8 cellular contexts compared by ENCODE assay signal in the genomic region with DNA sequence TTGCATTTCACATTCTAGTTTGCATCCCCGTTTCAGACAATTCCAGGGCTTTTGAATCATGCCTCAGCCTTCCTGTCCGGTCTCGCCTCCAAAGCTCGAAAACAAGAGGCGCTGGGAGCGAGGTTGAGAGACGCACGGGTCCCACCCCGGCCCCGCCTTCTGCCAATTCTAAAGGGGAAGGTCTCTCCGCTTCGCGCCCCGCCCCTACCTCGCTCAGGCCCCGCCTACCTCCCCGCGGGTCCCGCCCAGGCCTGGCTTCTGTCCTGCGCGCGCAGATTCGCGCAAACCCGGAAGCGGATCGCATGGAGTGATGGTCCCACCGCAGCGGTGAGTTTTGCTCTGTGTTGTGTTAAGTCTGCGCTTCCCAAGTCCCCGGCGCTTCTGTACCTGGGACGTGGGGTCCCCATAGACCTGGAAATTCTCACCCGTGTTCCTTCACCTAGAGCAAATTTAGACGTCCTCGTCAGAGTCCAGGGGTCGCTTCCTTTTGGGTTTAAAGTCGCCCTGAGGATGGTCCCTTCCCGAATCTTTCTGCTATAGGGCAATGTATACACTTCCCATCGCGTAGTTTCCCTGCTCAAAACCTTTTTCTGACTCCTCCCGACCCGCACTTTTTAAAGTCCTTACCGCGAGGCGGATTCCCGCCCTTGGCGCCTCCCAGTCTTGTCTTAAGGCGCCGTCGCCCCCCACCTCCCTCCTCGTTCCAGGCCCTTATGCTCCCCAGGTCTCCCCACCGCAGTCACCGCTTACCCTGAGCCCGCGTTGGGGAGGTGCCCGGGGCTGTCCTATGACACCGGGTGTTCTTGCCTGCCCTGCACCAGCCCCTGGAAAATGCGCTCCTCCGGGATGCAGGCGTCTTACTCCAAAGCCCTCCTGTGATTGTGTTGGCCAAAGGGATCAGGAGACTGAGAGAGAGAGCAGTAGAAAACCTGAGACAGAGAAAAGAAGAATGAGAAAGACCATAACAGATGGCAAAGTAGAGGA. TPM values are rescaled to one million over a fixed set of nuclear protein-coding genes. Genes with fewer than 3 reads are reported as not detected.
DNase-seq lines count a peak whose midpoint lies in the region; ATAC-seq and TF ChIP-seq lines count a peak whose summit lies in the region.

A gene (plus strand): TSS at position 284 of the 984 bp plus-strand sequence. CDS start 7,559 bp downstream, outside the sequence.

- H3K27me3 ChIP-seq in BLaER1 treated with 17β-estradiol and CSF1 and Interleukin-3, amounts not matched to agents 10 nM and 100 nM: no peaks in the 10 kb centered on the region
- H3K27me3 ChIP-seq in dorsolateral prefrontal cortex: peaks cover 0 to 7% (median 0%) of the 10 kb centered on the region in 45 donors

- peak within 1 kb of the TSS; percentile 71 to 92 (median 82) for H3K4me3 ChIP-seq in BLaER1 treated with 17β-estradiol and CSF1 and Interleukin-3, amounts not matched to agents 10 nM and 100 nM
- H3K4me3 ChIP-seq in dorsolateral prefrontal cortex (peak within 1 kb of the TSS; percentile 51 to 91 (median 76)), lower leg skin (ENCODE audit: low read depth, poor library complexity, severe bottlenecking) (peak within 1 kb of the TSS; percentile 68)

- 0 to 1% methylated on average over 55 to 61 of the region's 61 CpGs for WGBS in lower leg skin, 2 donors

- intact Hi-C loops in dorsolateral prefrontal cortex (cut with DNase I) (loop anchor here (5.0 to 10.0 kb wide), 2 partner anchors 81 to 139 kb away; a partner anchor contains a TSS), lower leg skin (cut with DNase I; ENCODE audit: low total_unique reads) (no loop called here)

- TF ChIP-seq CTCF in dorsolateral prefrontal cortex (IDR thresholded peaks at IDR 0.05 in 54 of 56, conservative IDR thresholded peaks at IDR 0.05 in 2 of 56; ENCODE audit: low read depth in 1 of 56, partially characterized antibody in 56 of 56) (peak in 8 of 56 donors; percentile 10 to 33 (median 17)), lower leg skin (IDR thresholded peaks at IDR 0.05) (no peak)

- peaks cover 51 to 81% (median 76%) of the 10 kb centered on the region in 11 experiments for H3K9me3 ChIP-seq in BLaER1 treated with 17β-estradiol and CSF1 and Interleukin-3, amounts not matched to agents 10 nM and 100 nM (replicated peaks in 1 of 11)

- peak; percentile 56 for DNase-seq in GM19240 (ENCODE audit: insufficient read length, low spot score)
- DNase-seq in NCI-H526 (lab: John Stamatoyannopoulos, UW): peak; percentile 89 to 98
- DNase-seq in activated CD4-positive, alpha-beta T cell treated with anti-CD3 and anti-CD28 coated beads, Interleukin-2, amount 50 U/mL, for 24 hours (ENCODE audit: low read depth in 1 of 2, low spot score in 1 of 2): peak; percentile 94 to 98
- peak; percentile 83 to 96 (median 91) for DNase-seq in dorsolateral prefrontal cortex
- DNase-seq in lower leg skin (ENCODE audit: low spot score in 2 of 2): peak; percentile 94 to 99
- peak; percentile 93 to 95 for DNase-seq in stimulated activated CD4-positive, alpha-beta T cell treated with anti-CD3 and anti-CD28 coated beads, Interleukin-4, amount 100 ng/mL, for 4 hours

- peaks cover 11 to 25% (median 20%) of the 10 kb centered on the region in 10 experiments for H3K4me1 ChIP-seq in BLaER1 treated with 17β-estradiol and CSF1 and Interleukin-3, amounts not matched to agents 10 nM and 100 nM

- peak; percentile 88 for ATAC-seq in HG03460 (IDR thresholded peaks at IDR 0.05; ENCODE audit: unreplicated experiment)

- peaks cover 16 to 38% (median 31%) of the 10 kb centered on the region in 11 experiments for H3K36me3 ChIP-seq in BLaER1 treated with 17β-estradiol and CSF1 and Interleukin-3, amounts not matched to agents 10 nM and 100 nM

- TF ChIP-seq POLR2A in lower leg skin (IDR thresholded peaks at IDR 0.05): no peak

- peak within 1 kb of the TSS; percentile 84 to 94 (median 92) for H3K4me2 ChIP-seq in BLaER1 treated with 17β-estradiol and CSF1 and Interleukin-3, amounts not matched to agents 10 nM and 100 nM

- peak within 1 kb of the TSS; percentile 59 to 89 (median 83) for H3K27ac ChIP-seq in BLaER1 treated with 17β-estradiol and CSF1 and Interleukin-3, amounts not matched to agents 10 nM and 100 nM
- H3K27ac ChIP-seq in dorsolateral prefrontal cortex: peak within 1 kb of the TSS in 46 of 59 donors; percentile 12 to 80 (median 59)

- peaks cover 0 to 4% (median 0%) of the 10 kb centered on the region in 11 experiments; a peak in 2 of 22 replicates for H4K20me1 ChIP-seq in BLaER1 treated with 17β-estradiol and CSF1 and Interleukin-3, amounts not matched to agents 10 nM and 100 nM

- H3K9ac ChIP-seq in BLaER1 treated with 17β-estradiol and CSF1 and Interleukin-3, amounts not matched to agents 10 nM and 100 nM: peak within 1 kb of the TSS; percentile 82 to 92 (median 87)

RNA-seq across cellular contexts. Expression of the gene that starts here (rescaled TPM):
- total RNA-seq in dorsolateral prefrontal cortex: 1 to 10 TPM; 2.6 to 6.5 (median 4.3) TPM
- 1 to 10 TPM; 4.7 to 7.9 (median 7.0) TPM for total RNA-seq in lower leg skin

Comparison
In these comparisons a context has a peak if more than half of its experiments do, and no peak if none do; other contexts are left out.
1. Peak in every context shown above with its lines: DNase-seq, ATAC-seq, H3K4me3 ChIP-seq and H3K27ac ChIP-seq.